8 cellular contexts compared by ENCODE assay signal in genomic region chr13:40984670-40985366, GRCh38. TPM values are rescaled to one million over a fixed set of nuclear protein-coding genes. Genes with fewer than 3 reads are reported as not detected.
DNase-seq lines count a peak whose midpoint lies in the region; ATAC-seq and TF ChIP-seq lines count a peak whose summit lies in the region.

No MANE protein-coding gene starts in this region.

- peak overlapping the region; percentile 4 for H3K4me3 ChIP-seq in colonic mucosa
- peak overlapping the region; percentile 53 to 64 for H3K4me3 ChIP-seq in neutrophil (ENCODE audit: low read depth in 1 of 2, low read length in 1 of 2)

- H3K36me3 Mint-ChIP-seq in stimulated activated naive CD8-positive, alpha-beta T cell treated with anti-CD3 and anti-CD28 coated beads, Interleukin-15, Interleukin-2, amounts not matched to agents 100 ng/mL and 50 ng/mL, for 24 hours (ENCODE audit: low read depth): peaks cover 12% of the 10 kb centered on the region

- intact Hi-C loops in colonic mucosa (cut with DNase I): no loop called here

- no peaks in the 10 kb centered on the region for H3K27me3 ChIP-seq in colonic mucosa
- no peaks in the 10 kb centered on the region for H3K27me3 ChIP-seq in neutrophil

- H3K4me3 Mint-ChIP-seq in stimulated activated naive CD8-positive, alpha-beta T cell treated with anti-CD3 and anti-CD28 coated beads, Interleukin-15, Interleukin-2, amounts not matched to agents 100 ng/mL and 50 ng/mL, for 24 hours: peak overlapping the region; percentile 90

- H3K4me1 ChIP-seq in colonic mucosa: peaks cover 19% of the 10 kb centered on the region
- peaks cover 65 to 68% of the 10 kb centered on the region in 2 experiments for H3K4me1 ChIP-seq in neutrophil (ENCODE audit: control insufficient read depth in 1 of 2, insufficient read depth in 1 of 2, low read depth in 1 of 2, low read length in 1 of 2)

- H3K9me3 ChIP-seq in colonic mucosa (no peaks in the 10 kb centered on the region), neutrophil (no peaks in the 10 kb centered on the region)

- no peak for DNase-seq in stimulated activated naive CD8-positive, alpha-beta T cell treated with anti-CD3 and anti-CD28 coated beads, Interleukin-15, Interleukin-2, amounts not matched to agents 100 U/mL and 50 U/mL, for 24 hours
- DNase-seq in colonic mucosa: no peak
- no peak for DNase-seq in NCI-H82 treated with DMSO at 0.1 percent for 48 hours (lab: John Stamatoyannopoulos, UW; ENCODE audit: unreplicated experiment)
- no peak for DNase-seq in HUDEP-2 (lab: John Stamatoyannopoulos, UW; ENCODE audit: unreplicated experiment in 76 of 76)
- no peak for DNase-seq in GM19240 (ENCODE audit: insufficient read length, low spot score)

- no peaks in the 10 kb centered on the region for H3K9me3 Mint-ChIP-seq in stimulated activated naive CD8-positive, alpha-beta T cell treated with anti-CD3 and anti-CD28 coated beads, Interleukin-15, Interleukin-2, amounts not matched to agents 100 ng/mL and 50 ng/mL, for 24 hours

- TF ChIP-seq CTCF in colonic mucosa (IDR thresholded peaks at IDR 0.05) (no peak), neutrophil (IDR thresholded peaks at IDR 0.05) (no peak)

- no peaks in the 10 kb centered on the region for H3K27me3 Mint-ChIP-seq in stimulated activated naive CD8-positive, alpha-beta T cell treated with anti-CD3 and anti-CD28 coated beads, Interleukin-15, Interleukin-2, amounts not matched to agents 100 ng/mL and 50 ng/mL, for 24 hours

- H3K27ac Mint-ChIP-seq in stimulated activated naive CD8-positive, alpha-beta T cell treated with anti-CD3 and anti-CD28 coated beads, Interleukin-15, Interleukin-2, amounts not matched to agents 100 ng/mL and 50 ng/mL, for 24 hours: peak overlapping the region; percentile 96

- peak overlapping the region; percentile 70 for H3K27ac ChIP-seq in colonic mucosa
- peak overlapping the region; percentile 90 for H3K27ac ChIP-seq in neutrophil

- no peak for ATAC-seq in stimulated activated naive CD8-positive, alpha-beta T cell treated with anti-CD3 and anti-CD28 coated beads, Interleukin-15, Interleukin-2, amounts not matched to agents 100 U/mL and 50 U/mL, for 24 hours
- peak; percentile 53 for ATAC-seq in HG03521 (IDR thresholded peaks at IDR 0.05; ENCODE audit: unreplicated experiment)

- H3K9ac ChIP-seq in colonic mucosa (ENCODE audit: low read depth in 2 of 2, low read length in 2 of 2): peak overlapping the region; percentile 27 to 75

- peaks cover 65% of the 10 kb centered on the region for H3K4me1 Mint-ChIP-seq in stimulated activated naive CD8-positive, alpha-beta T cell treated with anti-CD3 and anti-CD28 coated beads, Interleukin-15, Interleukin-2, amounts not matched to agents 100 ng/mL and 50 ng/mL, for 24 hours (ENCODE audit: low read depth)

- no peaks in the 10 kb centered on the region for H3K36me3 ChIP-seq in colonic mucosa
- H3K36me3 ChIP-seq in neutrophil: no peaks in the 10 kb centered on the region

RNA-seq across cellular contexts. Expression of gene ELF1, which starts 34.3 kb away (rescaled TPM):
- total RNA-seq in colonic mucosa: 100 to 1,000 TPM in 1 of 2 donors, 10 to 100 TPM in 1; 72.2 to 120 TPM
